ENCODE assay signal across 31 cellular contexts in the genomic region with DNA sequence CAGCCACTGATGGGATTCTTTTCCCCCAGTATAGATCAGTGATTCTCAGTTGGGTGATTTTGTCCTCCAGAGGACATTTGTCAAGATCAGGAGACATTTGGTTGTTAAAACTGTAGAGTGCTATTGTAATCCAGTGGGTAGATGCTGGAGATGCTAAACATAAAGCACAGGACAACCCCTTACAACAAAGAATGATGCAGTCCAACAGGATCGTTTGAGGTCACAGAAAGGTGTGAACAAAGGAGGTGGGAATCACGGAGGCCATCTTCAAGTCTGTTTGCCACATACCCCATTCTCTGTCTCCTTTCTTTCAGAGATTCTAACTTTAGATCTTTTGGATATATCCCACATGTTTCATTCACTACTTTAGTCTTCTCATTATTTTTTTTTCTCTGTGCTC.
"Had no signal": no experiment of that assay in that cellular context is flagged by ENCODE, and none has a peak within 500 bp of the region (broad histone marks: within the 10 kb centered on the region; RNA-seq: fewer than 3 reads in every experiment).

No MANE protein-coding gene starts in this region.

- H3K4me1 ChIP-seq: ascending aorta had no signal

- FAIRE-seq: bronchial epithelial cell, TTC549 had no signal

- DNase-seq: activated CD4-positive, alpha-beta memory T cell treated with anti-CD3 and anti-CD28 coated beads, Interleukin-2, amount 10 ng/mL, durations not matched to agents 7 days and 5 days; activated CD4-positive, alpha-beta T cell treated with anti-CD3 and anti-CD28 coated beads for 1 hour; activated CD4-positive, alpha-beta T cell treated with anti-CD3 and anti-CD28 coated beads for 36 hours; activated CD4-positive, alpha-beta T cell treated with anti-CD3 and anti-CD28 coated beads for 48 hours; activated CD4-positive, alpha-beta T cell treated with anti-CD3 and anti-CD28 coated beads, Interleukin-2, amount 10 ng/mL, durations not matched to agents 7 days and 5 days; activated CD4-positive, alpha-beta T cell treated with anti-CD3 and anti-CD28 coated beads, Interleukin-2, amount 50 U/mL, for 48 hours; activated CD4-positive, CD25-positive, alpha-beta regulatory T cell; activated CD8-positive, alpha-beta memory T cell treated with anti-CD3 and anti-CD28 coated beads for 24 hours; activated CD8-positive, alpha-beta memory T cell treated with anti-CD3 and anti-CD28 coated beads, Interleukin-2, amount 10 ng/mL, durations not matched to agents 7 days and 5 days; activated CD8-positive, alpha-beta memory T cell treated with anti-CD3 and anti-CD28 coated beads, Interleukin-2, amount 50 U/mL, for 48 hours; activated CD8-positive, alpha-beta T cell treated with anti-CD3 and anti-CD28 coated beads, Interleukin-2, amount 10 ng/mL, durations not matched to agents 7 days and 5 days; activated effector memory CD4-positive, alpha-beta T cell treated with Interleukin-2 at 50 U/mL for 16 hours; activated gamma-delta T cell; activated naive CD4-positive, alpha-beta T cell treated with anti-CD3 and anti-CD28 coated beads, Interleukin-2, amount 10 ng/mL, durations not matched to agents 7 days and 5 days; activated naive CD4-positive, alpha-beta T cell treated with Interleukin-2 at 50 U/mL for 16 hours; activated naive CD8-positive, alpha-beta T cell treated with anti-CD3 and anti-CD28 coated beads, Interleukin-2, amount 10 ng/mL, durations not matched to agents 7 days and 5 days; activated naive CD8-positive, alpha-beta T cell treated with anti-CD3 and anti-CD28 coated beads, Interleukin-2, amount 50 U/mL, for 24 hours; activated T-cell treated with anti-CD3 and anti-CD28 coated beads, Interleukin-2, amount 50 U/mL, for 24 hours; activated T-cell treated with anti-CD3 and anti-CD28 coated beads, Interleukin-2, amount 50 U/mL, for 48 hours; amygdala; anterior cingulate cortex; caudate nucleus; cerebellar nuclear complex; T-helper 2 cell; T-helper 9 cell had no signal

- H3K36me3 ChIP-seq: ascending aorta, cardiac muscle cell had no signal

- H3K4me3 ChIP-seq: ascending aorta, cardiac muscle cell had no signal

- H3K27me3 ChIP-seq: ascending aorta, cardiac muscle cell had no signal

- H3K27ac ChIP-seq: ascending aorta, cardiac muscle cell, VCaP had no signal

- ATAC-seq: activated CD4-positive, alpha-beta T cell treated with anti-CD3 and anti-CD28 coated beads for 36 hours; activated CD4-positive, CD25-positive, alpha-beta regulatory T cell treated with anti-CD3 and anti-CD28 coated beads, Interleukin-2, amount 50 U/mL, for 24 hours; activated CD8-positive, alpha-beta memory T cell treated with anti-CD3 and anti-CD28 coated beads, Interleukin-2, amount 10 ng/mL, durations not matched to agents 7 days and 5 days; activated CD8-positive, alpha-beta T cell treated with anti-CD3 and anti-CD28 coated beads, Interleukin-2, amount 10 ng/mL, durations not matched to agents 7 days and 5 days; activated naive CD8-positive, alpha-beta T cell treated with anti-CD3 and anti-CD28 coated beads, Interleukin-2, amount 50 U/mL, for 24 hours had no signal

- H3K9me3 ChIP-seq: ascending aorta had no signal
